12 cellular contexts compared by ENCODE assay signal in the genomic region with DNA sequence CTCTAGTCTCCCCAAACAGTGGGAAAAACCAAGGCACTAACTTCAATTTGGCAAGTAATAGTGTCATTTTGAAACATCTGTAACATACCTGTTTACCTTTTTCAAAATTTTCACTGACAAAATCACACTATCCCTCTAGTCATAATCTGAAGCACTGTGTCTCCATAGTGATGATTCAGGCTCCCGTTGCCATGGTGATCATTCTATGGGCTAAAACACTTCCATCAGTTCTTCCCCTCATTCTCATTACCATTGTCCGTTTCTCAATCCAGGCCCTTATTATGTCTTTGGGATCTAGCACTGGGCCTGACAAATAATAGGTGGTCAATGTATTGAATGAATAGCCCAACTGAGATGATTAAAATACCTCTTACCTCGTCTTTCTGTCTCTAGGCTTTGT.
"Had no signal": no experiment of that assay in that cellular context is flagged by ENCODE, and none has a peak within 500 bp of the region (broad histone marks: within the 10 kb centered on the region; RNA-seq: fewer than 3 reads in every experiment).

No MANE protein-coding gene starts in this region.

- H3K27ac ChIP-seq: lower lobe of right lung, parathyroid adenoma, thoracic aorta, upper lobe of right lung had no signal

- H3K9ac ChIP-seq: parathyroid adenoma had no signal

- H3K9me3 ChIP-seq: lower lobe of right lung, thoracic aorta, upper lobe of right lung had no signal

- H3K4me3 ChIP-seq: lower lobe of right lung, thoracic aorta, upper lobe of right lung had no signal

- H3K79me2 ChIP-seq: parathyroid adenoma had no signal

- H2AFZ ChIP-seq: parathyroid adenoma had no signal

- H3K27ac Mint-ChIP-seq: stimulated activated naive CD8-positive, alpha-beta T cell treated with anti-CD3 and anti-CD28 coated beads, Interleukin-15, amount 100 ng/mL, for 72 hours had no signal

- H3K4me1 ChIP-seq: lower lobe of right lung, parathyroid adenoma had no signal

- H3K4me3 Mint-ChIP-seq: stimulated activated naive CD8-positive, alpha-beta T cell treated with anti-CD3 and anti-CD28 coated beads, Interleukin-15, amount 100 ng/mL, for 72 hours had no signal

- H3K9me3 Mint-ChIP-seq: stimulated activated naive CD8-positive, alpha-beta T cell treated with anti-CD3 and anti-CD28 coated beads, Interleukin-15, amount 100 ng/mL, for 72 hours had no signal

- DNase-seq: activated CD4-positive, CD25-positive, alpha-beta regulatory T cell treated with anti-CD3 and anti-CD28 coated beads, Interleukin-2, amount 50 U/mL, for 72 hours; activated effector memory CD4-positive, alpha-beta T cell treated with Interleukin-2 at 50 U/mL for 16 hours; activated naive CD4-positive, alpha-beta T cell treated with anti-CD3 and anti-CD28 coated beads, Interleukin-2, amount 50 U/mL, for 16 hours; activated T-cell treated with anti-CD3 and anti-CD28 coated beads, Interleukin-2, amount 50 U/mL, for 1 hour; left colon; lower lobe of right lung; midbrain; stimulated activated CD4-positive, alpha-beta T cell treated with anti-CD3 and anti-CD28 coated beads, Interleukin-1b, Interleukin-23, amount 100 ng/mL, for 48 hours; stimulated activated naive CD8-positive, alpha-beta T cell treated with anti-CD3 and anti-CD28 coated beads, Interleukin-15, amount 100 ng/mL, for 72 hours; upper lobe of right lung had no signal

- H3K36me3 ChIP-seq: lower lobe of right lung, thoracic aorta, upper lobe of right lung had no signal

- ATAC-seq: left colon; lower lobe of right lung; stimulated activated naive CD8-positive, alpha-beta T cell treated with anti-CD3 and anti-CD28 coated beads, Interleukin-15, amount 100 ng/mL, for 72 hours; upper lobe of right lung had no signal
